Comparison of ENCODE assay signal across 1 cellular context in the genomic region with DNA sequence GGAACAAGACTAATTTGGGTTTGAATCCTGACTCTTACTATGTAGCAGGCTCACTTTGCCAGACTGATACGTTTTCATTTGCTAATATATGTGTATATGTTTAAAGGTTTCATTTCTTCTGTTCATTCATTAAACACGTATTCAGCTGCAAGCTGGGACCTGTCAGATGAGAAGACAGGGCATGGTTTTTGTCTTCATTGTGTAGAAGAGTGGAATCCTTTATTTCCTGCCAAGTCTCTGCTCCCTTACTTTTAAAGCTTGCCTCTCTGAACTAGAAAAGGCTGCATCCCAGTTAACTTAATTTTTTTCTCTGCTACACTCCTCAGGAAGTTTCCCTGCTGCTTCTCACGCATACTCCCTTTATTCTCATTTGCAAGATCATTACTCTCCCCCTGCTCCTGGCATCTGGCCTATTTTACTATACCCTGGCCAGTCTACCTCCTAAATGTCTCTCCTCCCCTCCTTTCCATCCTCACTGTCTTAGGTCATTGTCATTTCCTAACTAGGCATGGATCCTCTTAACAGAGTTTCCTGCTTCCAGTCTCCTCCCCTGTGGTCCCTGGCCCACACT.
TF ChIP-seq lines count a peak whose summit lies in the region.

No MANE protein-coding gene starts in this region.

TF ChIP-seq in H1, 55 proteins besides CTCF, POLR2A, EP300 and RAD21:
- TF ChIP-seq BRCA1 (IDR thresholded peaks at IDR 0.05; ENCODE audit: low read depth, low read length) (no peak), RNF2 (IDR thresholded peaks at IDR 0.05; ENCODE audit: borderline replicate concordance, low read depth, low read length, missing control alignments, poor library complexity, severe bottlenecking) (no peak), EZH2 (IDR thresholded peaks at IDR 0.05; ENCODE audit: low read depth, low read length, severe bottlenecking) (no peak), HDAC6 (IDR thresholded peaks at IDR 0.05; ENCODE audit: low read depth, low read length) (no peak), SIN3A (conservative IDR thresholded peaks at IDR 0.05 in 1 of 2, IDR thresholded peaks at IDR 0.05 in 1 of 2; ENCODE audit: low read depth in 1 of 2, low read length in 2 of 2) (no peak), KDM5A (IDR thresholded peaks at IDR 0.05; ENCODE audit: low read length) (no peak)
